ENCODE assay signal across 25 cellular contexts in the genomic region with DNA sequence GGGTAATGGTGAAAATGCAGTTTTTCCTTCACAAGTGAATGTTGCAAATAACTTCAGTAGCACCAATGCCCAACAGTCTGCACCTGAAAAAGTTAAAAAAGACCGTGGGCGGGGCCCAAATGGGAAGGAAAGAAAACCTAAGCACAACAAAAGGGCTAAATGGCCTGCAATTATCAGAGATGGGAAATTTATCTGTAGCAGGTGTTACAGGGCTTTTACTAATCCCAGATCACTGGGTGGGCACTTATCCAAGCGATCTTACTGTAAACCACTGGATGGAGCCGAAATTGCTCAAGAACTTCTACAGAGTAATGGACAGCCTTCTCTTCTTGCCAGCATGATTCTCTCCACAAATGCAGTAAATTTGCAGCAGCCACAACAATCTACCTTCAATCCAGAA.
"Had no signal": no experiment of that assay in that cellular context is flagged by ENCODE, and none has a peak within 500 bp of the region (broad histone marks: within the 10 kb centered on the region; RNA-seq: fewer than 3 reads in every experiment).

No MANE protein-coding gene starts in this region.

- DNase-seq: activated CD4-positive, alpha-beta T cell treated with anti-CD3 and anti-CD28 coated beads for 4 hours; activated CD4-positive, alpha-beta T cell treated with anti-CD3 and anti-CD28 coated beads, Interleukin-2, amount 50 U/mL, for 48 hours; activated CD8-positive, alpha-beta memory T cell treated with anti-CD3 and anti-CD28 coated beads for 24 hours; activated gamma-delta T cell treated with Interleukin-2 at 50 U/mL for 16 hours; activated naive CD4-positive, alpha-beta T cell treated with anti-CD3 and anti-CD28 coated beads, Interleukin-2, amount 50 U/mL, for 16 hours; activated T-cell treated with anti-CD3 and anti-CD28 coated beads, Interleukin-2, amount 50 U/mL, for 1 hour; amniotic stem cell; brain microvascular endothelial cell; effector memory CD4-positive, alpha-beta T cell; erythroblast; gastrocnemius medialis; glutamatergic neuron; islet precursor cell; left ventricle myocardium inferior; mesendoderm; posterior cingulate gyrus; right cardiac atrium; spleen; stimulated activated naive CD4-positive, alpha-beta T cell had no signal

- H3K27me3 ChIP-seq: brain microvascular endothelial cell, dorsolateral prefrontal cortex, gastrocnemius medialis, spleen, suprapubic skin, tibial nerve had no signal

- H3K4me3 ChIP-seq: coronary artery, dorsolateral prefrontal cortex, gastrocnemius medialis, left ventricle myocardium inferior, lung, spleen, suprapubic skin, tibial nerve had no signal

- H3K4me1 ChIP-seq: gastrocnemius medialis, left ventricle myocardium inferior, spleen, suprapubic skin, tibial nerve had no signal

- H3K27ac ChIP-seq: brain microvascular endothelial cell, coronary artery, dorsolateral prefrontal cortex, gastrocnemius medialis, left ventricle myocardium inferior, spleen, suprapubic skin, tibial nerve had no signal

- H3K9me3 ChIP-seq: gastrocnemius medialis, left ventricle myocardium inferior, spleen had no signal

- ATAC-seq: gastrocnemius medialis; natural killer cell treated with Interleukin-12 subunit alpha and Interleukin-12 subunit beta and Interleukin-15 and Interleukin-18, amount 100 ng/mL, for 72 hours; right cardiac atrium had no signal
